In genomic region chr11:62062223-62062861, GRCh38 we compare ENCODE assay signal across 22 cellular contexts.
DNase-seq lines count a peak whose midpoint lies in the region; ATAC-seq, FAIRE-seq and TF ChIP-seq lines count a peak whose summit lies in the region.
"Had no signal": no experiment of that assay in that cellular context is flagged by ENCODE, and none has a peak within 500 bp of the region (broad histone marks: within the 10 kb centered on the region; RNA-seq: fewer than 3 reads in every experiment).

No MANE protein-coding gene starts in this region.

- BruUV-seq in HepG2 (replicated peaks; lab: Mats Ljungman, UMichigan), result no TSS peak

- H3K79me2 ChIP-seq in HepG2 (ENCODE audit: insufficient read depth, low read length), result no peaks in the 10 kb centered on the region

- no peaks in the 10 kb centered on the region for H4K20me1 ChIP-seq in HepG2 (ENCODE audit: insufficient read depth, low read length)

- in situ Hi-C loops in HepG2 (cut with HindIII; ENCODE audit: extremely low pct_ligation_motif_present, low pct_unique_long_range_greater_than_20kb), result loop anchor here (5.0 kb wide), 1 partner anchor 190 kb away; no protein-coding TSS in a partner anchor

- no peak overlapping the region for H2AFZ ChIP-seq in HepG2 (ENCODE audit: low read length)

- TF ChIP-seq EP300 in HepG2 (IDR thresholded peaks at IDR 0.05; ENCODE audit: low read depth in 2 of 2, low read length in 2 of 2) (no peak), HepG2 (CRISPR knock-in tag; IDR thresholded peaks at IDR 0.05; ENCODE audit: borderline replicate concordance) (no peak)

- H3K27ac ChIP-seq in HepG2 (ENCODE audit: extremely low read length, insufficient read depth, low read length) (no peak overlapping the region), right lobe of liver (no peak overlapping the region), dorsolateral prefrontal cortex (peak overlapping the region; percentile 30 to 98 (median 90))
- H3K27ac ChIP-seq: C4-2B, HL-60 had no signal

- no peaks in the 10 kb centered on the region for H3K36me3 ChIP-seq in HepG2 (replicated peaks in 1 of 2; ENCODE audit: control insufficient read depth in 1 of 2, insufficient read depth in 2 of 2, low read length in 2 of 2)
- H3K36me3 ChIP-seq in right lobe of liver, result no peaks in the 10 kb centered on the region

- no peak overlapping the region for H3K9ac ChIP-seq in HepG2 (ENCODE audit: insufficient read depth, low read depth, low read length)

- POLR2A ChIA-PET in HepG2 (lab: Yijun Ruan, JAX), result interaction anchor here (2.3 kb wide), 1 partner anchor 94 kb away, joined by 8 read pairs; no protein-coding TSS in a partner anchor

- H3K4me1 ChIP-seq in HepG2 (ENCODE audit: insufficient read depth, low read length) (no peaks in the 10 kb centered on the region), right lobe of liver (no peaks in the 10 kb centered on the region)

- H3K4me3 ChIP-seq in HepG2 (replicated peaks in 1 of 3; ENCODE audit: insufficient read depth in 1 of 3, low read depth in 2 of 3, low read length in 3 of 3) (no peak overlapping the region), right lobe of liver (no peak overlapping the region), dorsolateral prefrontal cortex (peak overlapping the region in 13 of 59 donors; percentile 1 to 51 (median 29))

- TF ChIP-seq CTCF in HepG2 (CRISPR knock-in tag; IDR thresholded peaks at IDR 0.05), result no peak
- TF ChIP-seq CTCF in right lobe of liver (IDR thresholded peaks at IDR 0.05), result no peak
- no peak for TF ChIP-seq CTCF in dorsolateral prefrontal cortex (IDR thresholded peaks at IDR 0.05 in 54 of 56, conservative IDR thresholded peaks at IDR 0.05 in 2 of 56; ENCODE audit: low read depth in 1 of 56, partially characterized antibody in 56 of 56)

- peaks cover 0 to 3% of the 10 kb centered on the region in 2 experiments; a peak in 1 of 5 replicates for H3K27me3 ChIP-seq in HepG2 (ENCODE audit: control insufficient read depth in 1 of 2, insufficient read depth in 2 of 2, low read length in 2 of 2)
- no peaks in the 10 kb centered on the region for H3K27me3 ChIP-seq in right lobe of liver
- no peaks in the 10 kb centered on the region for H3K27me3 ChIP-seq in dorsolateral prefrontal cortex

- ATAC-seq in HepG2, result no peak
- no peak for ATAC-seq in right lobe of liver
- peak; percentile 61 for ATAC-seq in sciatic nerve
- no peak for ATAC-seq in GM21381 (IDR thresholded peaks at IDR 0.05; ENCODE audit: unreplicated experiment)
- no peak for ATAC-seq in GM18520 (IDR thresholded peaks at IDR 0.05; ENCODE audit: unreplicated experiment)

- TF ChIP-seq POLR2A in HepG2 (IDR thresholded peaks at IDR 0.05; ENCODE audit: insufficient read depth in 1 of 2, low read depth in 2 of 2, low read length in 2 of 2) (no peak), right lobe of liver (IDR thresholded peaks at IDR 0.05) (no peak)

- H3K4me2 ChIP-seq in HepG2 (ENCODE audit: low read depth, low read length), result no peak overlapping the region

- H3K9me3 ChIP-seq in HepG2 (ENCODE audit: low read length) (no peaks in the 10 kb centered on the region), right lobe of liver (no peaks in the 10 kb centered on the region)

- DNase-seq in HepG2 (ENCODE audit: low spot score), result no peak
- no peak for DNase-seq in right lobe of liver
- no peak for DNase-seq in dorsolateral prefrontal cortex
- DNase-seq in sciatic nerve (ENCODE audit: low spot score), result no peak
- DNase-seq in RKO (ENCODE audit: low spot score), result no peak
- DNase-seq: ACHN, AML-193, DMS 273 treated with DMSO at 0.1 percent for 48 hours, DND-41, H9, IMR-90, Karpas-422, NCI-H1417 treated with DMSO at 0.1 percent for 48 hours, NCI-H187 treated with DMSO at 0.1 percent for 48 hours, NCI-H2227 treated with DMSO at 0.1 percent for 48 hours, NCI-H524 treated with DMSO at 0.1 percent for 48 hours, RPMI8226, SIG-M5 had no signal

- FAIRE-seq in HepG2 (lab: Jason Lieb, UNC), result no peak

- TF ChIP-seq RAD21 in HepG2 (CRISPR knock-in tag; IDR thresholded peaks at IDR 0.05), result no peak

- intact Hi-C loops in HepG2 (cut with micrococcal nuclease; ENCODE audit: unreplicated experiment), result no loop called here
- intact Hi-C loops in right lobe of liver (cut with DNase I), result loop anchor here in 1 of 2 donors (10.0 kb wide), 1 partner anchor 168 kb away; the partner anchor contains the start of gene FADS3
- intact Hi-C loops in dorsolateral prefrontal cortex (cut with DNase I), result no loop called here
- intact Hi-C loops in sciatic nerve (cut with DNase I), result loop anchor here (10.0 kb wide), 1 partner anchor 108 kb away; the partner anchor contains the start of gene BEST1

- CTCF ChIA-PET in HepG2 (lab: Yijun Ruan, JAX; ENCODE audit: low intra/inter-chr PET ratio, low total read pairs), result interaction anchor here (2.6 kb wide), 1 partner anchor 165 kb away, joined by 20 read pairs; no protein-coding TSS in a partner anchor

- WGBS in HepG2 (ENCODE audit: low lambda C conversion rate), result 50% methylated on average over 2 of the region's 4 CpGs
- 96% methylated on average over 4 of the region's 4 CpGs for WGBS in right lobe of liver (ENCODE audit: insufficient coverage, low coverage, low lambda C conversion rate, missing lambda C conversion rate)

TF ChIP-seq in HepG2, 621 proteins besides CTCF, POLR2A, EP300 and RAD21:
- TF ChIP-seq POLR2AphosphoS5 (IDR thresholded peaks at IDR 0.05; ENCODE audit: low read depth, low read length) (no peak), ATF7 (IDR thresholded peaks at IDR 0.05) (peak; percentile 82), ATF7 (CRISPR knock-in tag; IDR thresholded peaks at IDR 0.05) (no peak)

Comparison
In these comparisons a context has a peak if more than half of its experiments do, and no peak if none do; other contexts are left out.
1. H3K27ac ChIP-seq: peak in dorsolateral prefrontal cortex (59 of 59); none in HepG2 (single experiment) and right lobe of liver (0 of 3).